Comparison of ENCODE assay signal across 1 cellular context in genomic region chr7:150368098-150368883, GRCh38.
TF ChIP-seq lines count a peak whose summit lies in the region.

REPIN1 (plus strand) TSS chr7:150368822; CDS start chr7:150369712, 890 bp downstream.

TF ChIP-seq in K562, 482 proteins besides CTCF, POLR2A, EP300 and RAD21 (continued from another document and continues in another):
- TF ChIP-seq FOXP4 (CRISPR knock-in tag; IDR thresholded peaks at IDR 0.05; ENCODE audit: borderline replicate concordance) (peak; percentile 91), ZFP91 (CRISPR knock-in tag; IDR thresholded peaks at IDR 0.05) (0 out of 2 replicates have a peak, but pooled peaks have one; percentile 11), SAFB2 (IDR thresholded peaks at IDR 0.05; ENCODE audit: borderline replicate concordance, low read depth, low read length, severe bottlenecking) (no peak), HMGXB4 (CRISPR knock-in tag; IDR thresholded peaks at IDR 0.05) (peak; percentile 71), ZNF140 (CRISPR knock-in tag; IDR thresholded peaks at IDR 0.05) (no peak; the same call in 1 of the 2 replicates), THAP12 (CRISPR knock-in tag; IDR thresholded peaks at IDR 0.05) (peak; percentile 60; the same call in 1 of the 2 replicates), ZNF695 (CRISPR knock-in tag; IDR thresholded peaks at IDR 0.05) (peak; percentile 84; the same call in 1 of the 2 replicates), SREBF1 (IDR thresholded peaks at IDR 0.05; ENCODE audit: borderline replicate concordance, low read depth, low read length) (no peak), ZBTB34 (CRISPR knock-in tag; IDR thresholded peaks at IDR 0.05) (no peak), FOS (IDR thresholded peaks at IDR 0.05; ENCODE audit: extremely low read depth, insufficient read length) (no peak), ATF4 (CRISPR knock-in tag; IDR thresholded peaks at IDR 0.05) (peak; percentile 70; the same call in 1 of the 2 replicates), ZEB2 (IDR thresholded peaks at IDR 0.05) (peak; percentile 84; the same call in 1 of the 2 replicates), KDM2B (CRISPR knock-in tag; IDR thresholded peaks at IDR 0.05) (0 out of 2 replicates have a peak, but pooled peaks have one; percentile 23), DPF2 (IDR thresholded peaks at IDR 0.05) (peak; percentile 54; the same call in 1 of the 2 replicates), HIVEP1 (CRISPR knock-in tag; IDR thresholded peaks at IDR 0.05) (peak; percentile 90), HINFP (tag; conservative IDR thresholded peaks at IDR 0.05; ENCODE audit: low read depth) (no peak), CGGBP1 (CRISPR knock-in tag; IDR thresholded peaks at IDR 0.05) (no peak), MTA1 (IDR thresholded peaks at IDR 0.05; ENCODE audit: borderline replicate concordance) (0 out of 2 replicates have a peak, but pooled peaks have one; percentile 67), EWSR1 (IDR thresholded peaks at IDR 0.05; ENCODE audit: borderline replicate concordance, low read depth, partially characterized antibody) (no peak), RBFOX2 (IDR thresholded peaks at IDR 0.05; ENCODE audit: low read depth, low read length) (peak; percentile 97), RBM25 (IDR thresholded peaks at IDR 0.05; ENCODE audit: low read depth, low read length, severe bottlenecking) (peak; percentile 49), NR2C2 (CRISPR knock-in tag; IDR thresholded peaks at IDR 0.05) (no peak), NR2C2 (tag; IDR thresholded peaks at IDR 0.05) (peak; percentile 79), E2F6 (IDR thresholded peaks at IDR 0.05; ENCODE audit: borderline replicate concordance in 1 of 2, extremely low read depth in 1 of 2, insufficient read depth in 1 of 2, insufficient read length in 1 of 2, low read depth in 1 of 2, low read length in 1 of 2, poor library complexity in 1 of 2, severe bottlenecking in 1 of 2) (peak; percentile 93 to 96), POLR2AphosphoS5 (IDR thresholded peaks at IDR 0.05; ENCODE audit: control insufficient read depth, insufficient read depth, low read depth, low read length) (peak; percentile 82), PHF20 (IDR thresholded peaks at IDR 0.05; ENCODE audit: partially characterized antibody) (peak; percentile 64), GATAD2B (IDR thresholded peaks at IDR 0.05; ENCODE audit: borderline replicate concordance) (peak; percentile 98), ZBTB33 (CRISPR knock-in tag; IDR thresholded peaks at IDR 0.05) (peak; percentile 78), ZZZ3 (IDR thresholded peaks at IDR 0.05) (no peak), RBM22 (IDR thresholded peaks at IDR 0.05; ENCODE audit: low read depth, low read length, poor library complexity, severe bottlenecking) (peak; percentile 90), ZNF212 (CRISPR knock-in tag; IDR thresholded peaks at IDR 0.05) (0 out of 2 replicates have a peak, but pooled peaks have one; percentile 45), CHCHD3 (CRISPR knock-in tag; IDR thresholded peaks at IDR 0.05) (no peak; the same call in 1 of the 2 replicates), ILF3 (IDR thresholded peaks at IDR 0.05; ENCODE audit: borderline replicate concordance) (peak; percentile 43; the same call in 1 of the 2 replicates), ZNF740 (CRISPR knock-in tag; IDR thresholded peaks at IDR 0.05) (no peak), ZNF740 (tag; IDR thresholded peaks at IDR 0.05) (peak in 1 of 2 experiments; percentile 82; a peak in 2 of 4 replicates), MEF2D (tag; conservative IDR thresholded peaks at IDR 0.05; ENCODE audit: low read depth) (no peak; the same call in 1 of the 2 replicates), PHF8 (IDR thresholded peaks at IDR 0.05; ENCODE audit: borderline replicate concordance, low read length) (peak; percentile 85), ZNF655 (CRISPR knock-in tag; IDR thresholded peaks at IDR 0.05) (no peak), ZBTB43 (CRISPR knock-in tag; IDR thresholded peaks at IDR 0.05) (peak; percentile 94), MEIS2 (IDR thresholded peaks at IDR 0.05; ENCODE audit: partially characterized antibody) (peak; percentile 45)
